12 cellular contexts compared by ENCODE assay signal in the genomic region with DNA sequence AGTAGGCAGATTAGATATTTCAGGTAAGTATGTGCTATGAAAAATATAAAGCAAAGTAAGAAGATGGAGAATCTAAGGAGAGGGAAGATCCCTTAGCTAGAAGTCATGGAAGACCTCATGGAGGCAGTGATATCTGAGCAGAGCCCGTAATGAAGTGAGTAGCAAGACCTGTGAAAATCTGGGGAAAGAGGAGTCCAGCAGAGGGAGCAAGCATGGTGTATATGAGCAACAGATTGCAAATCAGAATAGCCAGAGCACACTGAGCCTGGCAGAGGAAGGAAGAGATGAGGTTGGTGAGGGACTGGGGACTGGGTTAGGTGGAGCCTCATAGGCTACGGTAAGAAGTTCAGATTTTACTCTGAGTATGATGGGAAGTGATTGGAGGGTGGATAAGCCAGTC. TPM values are rescaled to one million over a fixed set of nuclear protein-coding genes. Genes with fewer than 3 reads are reported as not detected.
DNase-seq lines count a peak whose midpoint lies in the region; ATAC-seq, FAIRE-seq and TF ChIP-seq lines count a peak whose summit lies in the region.
"Had no signal": no experiment of that assay in that cellular context is flagged by ENCODE, and none has a peak within 500 bp of the region (broad histone marks: within the 10 kb centered on the region; RNA-seq: fewer than 3 reads in every experiment).

No MANE protein-coding gene starts in this region.

- peak overlapping the region; percentile 40; the same call in 1 of the 2 replicates for H3K27ac ChIP-seq in VCaP

- no peak for ATAC-seq in GM18909 (IDR thresholded peaks at IDR 0.05; ENCODE audit: poor library complexity, unreplicated experiment)
- ATAC-seq: activated T-cell treated with anti-CD3 and anti-CD28 coated beads, Interleukin-2, amount 50 U/mL, for 4 hours had no signal

- in situ Hi-C loops in G401 (cut with HindIII; ENCODE audit: low sequenced_read_pairs): loop anchor here (25.0 kb wide), 1 partner anchor 100 kb away; no protein-coding TSS in a partner anchor
- in situ Hi-C loops in KBM-7 (cut with MboI; ENCODE audit: low pct_unique_long_range_greater_than_20kb, low sequenced_read_pairs): loop anchor here (25.0 kb wide), 1 partner anchor 100 kb away; no protein-coding TSS in a partner anchor

- FAIRE-seq in GM19239 (lab: Jason Lieb, UNC): no peak

- peak; percentile 70 for TF ChIP-seq CTCF in VCaP (conservative IDR thresholded peaks at IDR 0.05)

- DNase-seq in G401 (ENCODE audit: low spot score) (peak; percentile 8), KBM-7 (peak; percentile 18), kidney tubule cell (ENCODE audit: low spot score) (peak; percentile 35), GM19238 (ENCODE audit: insufficient read length, low spot score) (no peak), GM19239 (ENCODE audit: insufficient read length, low spot score) (no peak), NCI-H1417 treated with DMSO at 0.1 percent for 48 hours (lab: John Stamatoyannopoulos, UW) (no peak)
- DNase-seq: activated T-cell treated with anti-CD3 and anti-CD28 coated beads, Interleukin-2, amount 50 U/mL, for 4 hours; hypothalamus; NCI-H1436 treated with DMSO at 0.1 percent for 48 hours; substantia nigra had no signal

RNA-seq across cellular contexts. Expression of a gene that starts 9.4 kb away (rescaled TPM):
- not detected in 2 replicates for total RNA-seq in G401 (2014; rRNA removed; shearing (Covaris generic))
- total RNA-seq: activated T-cell treated with anti-CD3 and anti-CD28 coated beads, Interleukin-2, amount 50 U/mL, for 4 hours had no signal

RNA-seq across cellular contexts. Expression of a gene that starts 15.4 kb away (rescaled TPM):
- 9.6 and 9.8 TPM in 2 replicates for total RNA-seq in G401 (2014; rRNA removed; shearing (Covaris generic))

Comparison
In these comparisons a context has a peak if more than half of its experiments do, and no peak if none do; other contexts are left out.
1. DNase-seq: peak in G401 (single experiment), KBM-7 (single experiment) and kidney tubule cell (single experiment); none in GM19238 (single experiment), GM19239 (single experiment) and NCI-H1417 treated with DMSO at 0.1 percent for 48 hours (single experiment).